ENCODE assay signal across 22 cellular contexts in genomic region chr13:113745059-113745458, GRCh38. TPM values are rescaled to one million over a fixed set of nuclear protein-coding genes. Genes with fewer than 3 reads are reported as not detected.
DNase-seq lines count a peak whose midpoint lies in the region; ATAC-seq and TF ChIP-seq lines count a peak whose summit lies in the region.
"Had no signal": no experiment of that assay in that cellular context is flagged by ENCODE, and none has a peak within 500 bp of the region (broad histone marks: within the 10 kb centered on the region; RNA-seq: fewer than 3 reads in every experiment).

No MANE protein-coding gene starts in this region.

- no peak for ATAC-seq in HG03571 (IDR thresholded peaks at IDR 0.05; ENCODE audit: unreplicated experiment)
- ATAC-seq: A549; CD8-positive, alpha-beta T cell; HCT116 had no signal

- H4K20me1 ChIP-seq in BLaER1: peaks cover 22% of the 10 kb centered on the region
- no peaks in the 10 kb centered on the region for H4K20me1 ChIP-seq in neural progenitor cell (ENCODE audit: low read depth)

- H3K4me2 ChIP-seq in BLaER1 (peak overlapping the region; percentile 86), neural progenitor cell (no peak overlapping the region)
- H3K4me2 ChIP-seq: A549 had no signal

- H3K4me1 ChIP-seq in BLaER1 (peaks cover 59% of the 10 kb centered on the region), neural progenitor cell (peaks cover 3% of the 10 kb centered on the region), HAP-1 (peaks cover 6% of the 10 kb centered on the region; the same call in 1 of the 2 replicates)

- H2AFZ ChIP-seq in neural progenitor cell (replicated peaks): no peak overlapping the region
- H2AFZ ChIP-seq: GM23248 had no signal

- H3K27ac ChIP-seq in BLaER1 (no peak overlapping the region), neural progenitor cell (no peak overlapping the region)
- H3K27ac ChIP-seq: 22Rv1, A549, C4-2B, GM23248 had no signal

- H3K9ac ChIP-seq in BLaER1 (no peak overlapping the region), neural progenitor cell (no peak overlapping the region)
- H3K9ac ChIP-seq: GM23248 had no signal

- H3K36me3 ChIP-seq in BLaER1: no peaks in the 10 kb centered on the region
- no peaks in the 10 kb centered on the region for H3K36me3 ChIP-seq in neural progenitor cell
- no peaks in the 10 kb centered on the region for H3K36me3 ChIP-seq in MG63
- no peaks in the 10 kb centered on the region for H3K36me3 ChIP-seq in HAP-1 (replicated peaks)
- H3K36me3 ChIP-seq: BE2C had no signal

- TF ChIP-seq CTCF in endothelial cell (IDR thresholded peaks at IDR 0.05; ENCODE audit: unreplicated experiment): no peak
- no peak for TF ChIP-seq CTCF in neural progenitor cell (IDR thresholded peaks at IDR 0.05)

- H3K36me3 Mint-ChIP-seq in activated naive CD4-positive, alpha-beta T cell treated with anti-CD3 and anti-CD28 coated beads, Interleukin-2, amount 50 U/mL, for 24 hours: no peaks in the 10 kb centered on the region
- H3K36me3 Mint-ChIP-seq in endothelial cell (ENCODE audit: low read depth, unreplicated experiment) (peaks cover 4% of the 10 kb centered on the region), neural progenitor cell (no peaks in the 10 kb centered on the region)
- H3K36me3 Mint-ChIP-seq: CD4-positive, CD25-positive, alpha-beta regulatory T cell; CD8-positive, alpha-beta T cell had no signal

- no peak overlapping the region for H3K4me3 Mint-ChIP-seq in activated naive CD4-positive, alpha-beta T cell treated with anti-CD3 and anti-CD28 coated beads, Interleukin-2, amount 50 U/mL, for 24 hours
- H3K4me3 Mint-ChIP-seq in endothelial cell (ENCODE audit: unreplicated experiment) (peak overlapping the region; percentile 5), neural progenitor cell (no peak overlapping the region)
- H3K4me3 Mint-ChIP-seq: CD4-positive, CD25-positive, alpha-beta regulatory T cell; CD8-positive, alpha-beta T cell had no signal

- H3K27ac Mint-ChIP-seq in activated naive CD4-positive, alpha-beta T cell treated with anti-CD3 and anti-CD28 coated beads, Interleukin-2, amount 50 U/mL, for 24 hours: peak overlapping the region; percentile 30
- H3K27ac Mint-ChIP-seq in endothelial cell (ENCODE audit: unreplicated experiment) (no peak overlapping the region), neural progenitor cell (peak overlapping the region; percentile 31)
- H3K27ac Mint-ChIP-seq: CD4-positive, CD25-positive, alpha-beta regulatory T cell; CD8-positive, alpha-beta T cell had no signal

- peaks cover 27% of the 10 kb centered on the region for H3K4me1 Mint-ChIP-seq in activated naive CD4-positive, alpha-beta T cell treated with anti-CD3 and anti-CD28 coated beads, Interleukin-2, amount 50 U/mL, for 24 hours
- H3K4me1 Mint-ChIP-seq in endothelial cell (ENCODE audit: unreplicated experiment) (peaks cover 5% of the 10 kb centered on the region), neural progenitor cell (peaks cover 21% of the 10 kb centered on the region)

- peaks cover 11% of the 10 kb centered on the region for H3K27me3 Mint-ChIP-seq in activated naive CD4-positive, alpha-beta T cell treated with anti-CD3 and anti-CD28 coated beads, Interleukin-2, amount 50 U/mL, for 24 hours
- H3K27me3 Mint-ChIP-seq in endothelial cell (ENCODE audit: unreplicated experiment): peaks cover 12% of the 10 kb centered on the region
- H3K27me3 Mint-ChIP-seq in neural progenitor cell (ENCODE audit: insufficient read depth, low read depth): peaks cover 13% of the 10 kb centered on the region

- no peaks in the 10 kb centered on the region for H3K79me2 ChIP-seq in neural progenitor cell (ENCODE audit: low read depth)

- in situ Hi-C loops in HAP-1 (cut with MboI; ENCODE audit: low sequenced_read_pairs): no loop called here

- peaks cover 10% of the 10 kb centered on the region for H3F3A ChIP-seq in neural progenitor cell (ENCODE audit: low read depth)

- H3K9me3 Mint-ChIP-seq in activated naive CD4-positive, alpha-beta T cell treated with anti-CD3 and anti-CD28 coated beads, Interleukin-2, amount 50 U/mL, for 24 hours: no peaks in the 10 kb centered on the region
- H3K9me3 Mint-ChIP-seq in endothelial cell (ENCODE audit: unreplicated experiment) (no peaks in the 10 kb centered on the region), neural progenitor cell (peaks cover 2% of the 10 kb centered on the region)
- H3K9me3 Mint-ChIP-seq: CD4-positive, CD25-positive, alpha-beta regulatory T cell; CD8-positive, alpha-beta T cell had no signal

- H3K27me3 ChIP-seq in BLaER1: peaks cover 14% of the 10 kb centered on the region
- no peaks in the 10 kb centered on the region for H3K27me3 ChIP-seq in neural progenitor cell
- H3K27me3 ChIP-seq in MG63: no peaks in the 10 kb centered on the region
- H3K27me3 ChIP-seq in HAP-1 (ENCODE audit: low read depth): no peaks in the 10 kb centered on the region
- H3K27me3 ChIP-seq: BE2C had no signal

- H3K4me3 ChIP-seq in BLaER1: no peak overlapping the region
- no peak overlapping the region for H3K4me3 ChIP-seq in neural progenitor cell
- no peak overlapping the region for H3K4me3 ChIP-seq in MG63
- no peak overlapping the region for H3K4me3 ChIP-seq in HAP-1
- H3K4me3 ChIP-seq: A549, GM23248 had no signal

- DNase-seq in activated naive CD4-positive, alpha-beta T cell treated with Interleukin-2 at 50 U/mL for 16 hours: no peak
- DNase-seq in endothelial cell (ENCODE audit: low spot score) (no peak), neural progenitor cell (ENCODE audit: low spot score) (no peak), MG63 (no peak), HAP-1 (ENCODE audit: low spot score in 2 of 2) (no peak)
- DNase-seq: ACHN; AML-193; Caco-2; CD4-positive, CD25-positive, alpha-beta regulatory T cell; CD8-positive, alpha-beta T cell; DMS153; DND-41; GM23248; H7 had no signal

- no peaks in the 10 kb centered on the region for H3K9me3 ChIP-seq in BLaER1
- H3K9me3 ChIP-seq in neural progenitor cell (ENCODE audit: low read depth): no peaks in the 10 kb centered on the region
- no peaks in the 10 kb centered on the region for H3K9me3 ChIP-seq in MG63
- H3K9me3 ChIP-seq in HAP-1: no peaks in the 10 kb centered on the region
- H3K9me3 ChIP-seq: A549, BE2C, Caco-2 had no signal

RNA-seq across cellular contexts. Expression of gene TMEM255B, which starts 14.0 kb away (rescaled TPM):
- total RNA-seq in endothelial cell (ENCODE audit: unreplicated experiment) (321 TPM), neural progenitor cell (ENCODE audit: low replicate concordance) (0.26 and 1.8 TPM in 2 replicates)
- 1.4 TPM in 1 of 2 replicates, not detected in the other for total RNA-seq in MG63 (2014; rRNA removed; shearing (Covaris generic); ENCODE audit: low replicate concordance)
- total RNA-seq: GM23248 had no signal

Comparison
In these comparisons a context has a peak if more than half of its experiments do, and no peak if none do; other contexts are left out.
1. RNA of gene TMEM255B, which starts 14.0 kb away (total RNA-seq): 321 TPM in endothelial cell (single experiment); 1.4 TPM in MG63 and 0.26 to 1.8 TPM in neural progenitor cell; every median in the first group is over 100 times any median in the second.